Comparison of ENCODE assay signal across 6 cellular contexts in genomic region chr17:4704574-4704907, GRCh38. TPM values are rescaled to one million over a fixed set of nuclear protein-coding genes. Genes with fewer than 3 reads are reported as not detected.
DNase-seq lines count a peak whose midpoint lies in the region; ATAC-seq and TF ChIP-seq lines count a peak whose summit lies in the region.
"Not testable (repeated sequence)": the region's sequence is repeated elsewhere in the genome, so short reads cannot be mapped to it uniquely, and the experiment has no call there.

No MANE protein-coding gene starts in this region.

- H4K20me1 ChIP-seq in Loucy (ENCODE audit: insufficient read depth, low read length, poor library complexity, severe bottlenecking): peaks cover 26% of the 10 kb centered on the region

- peaks cover 40% of the 10 kb centered on the region for H3K4me1 Mint-ChIP-seq in activated T-helper 17 cell treated with anti-CD3 and anti-CD28 coated beads, Interleukin-2, amount 50 U/mL, for 72 hours

- peaks cover 59% of the 10 kb centered on the region for H3K79me2 ChIP-seq in Loucy (ENCODE audit: insufficient read depth, low read length)

- H3K4me3 ChIP-seq in BE2C (ENCODE audit: low read depth, low read length): peak overlapping the region; percentile 90
- peak overlapping the region; percentile 98 for H3K4me3 ChIP-seq in Loucy (ENCODE audit: low read length, poor library complexity, severe bottlenecking)
- peak overlapping the region; percentile 95 for H3K4me3 ChIP-seq in epithelial cell of esophagus (ENCODE audit: low read length)
- H3K4me3 ChIP-seq in lung: peak overlapping the region; percentile 92
- H3K4me3 ChIP-seq in skeletal muscle tissue (ENCODE audit: low read length in 3 of 3): peak overlapping the region; percentile 72 to 95 (median 93)

- H3K9me3 ChIP-seq in BE2C; Loucy (ENCODE audit: insufficient read depth, low read depth, low read length); lung (ENCODE audit: control insufficient read depth in 2 of 2, insufficient read depth in 1 of 2, low read length in 1 of 2); skeletal muscle tissue (ENCODE audit: control insufficient read depth in 3 of 3, low read length in 3 of 3): not testable (repeated sequence)

- peaks cover 35% of the 10 kb centered on the region for H3K36me3 Mint-ChIP-seq in activated T-helper 17 cell treated with anti-CD3 and anti-CD28 coated beads, Interleukin-2, amount 50 U/mL, for 72 hours (ENCODE audit: low read depth)

- not testable (repeated sequence) for DNase-seq in BE2C; epithelial cell of esophagus (ENCODE audit: low read depth); lung (ENCODE audit: low spot score)

- 50 to 54% methylated on average over 14 of the region's 14 CpGs for WGBS in lung, 2 donors

- H3K27me3 Mint-ChIP-seq in activated T-helper 17 cell treated with anti-CD3 and anti-CD28 coated beads, Interleukin-2, amount 50 U/mL, for 72 hours: not testable (repeated sequence)

- peak overlapping the region; percentile 100 for H3K4me2 ChIP-seq in Loucy (ENCODE audit: low read depth, low read length, poor library complexity, severe bottlenecking)

- ATAC-seq in activated T-helper 17 cell treated with anti-CD3 and anti-CD28 coated beads, Interleukin-2, amount 50 U/mL, for 72 hours (replicated peaks); lung (ENCODE audit: insufficient read depth, low FRiP score): not testable (repeated sequence)

- H3K4me1 ChIP-seq in BE2C; lung (ENCODE audit: control insufficient read depth in 2 of 2, insufficient read depth in 2 of 2, low read length in 2 of 2): not testable (repeated sequence)
- H3K4me1 ChIP-seq in Loucy (ENCODE audit: insufficient read depth, low read length, poor library complexity, severe bottlenecking) (peaks cover 29% of the 10 kb centered on the region), skeletal muscle tissue (ENCODE audit: control insufficient read depth in 3 of 3, insufficient read depth in 3 of 3, low read length in 3 of 3) (peaks cover 8 to 14% (median 10%) of the 10 kb centered on the region in 3 donors)

- peak overlapping the region; percentile 94 for H3K4me3 Mint-ChIP-seq in activated T-helper 17 cell treated with anti-CD3 and anti-CD28 coated beads, Interleukin-2, amount 50 U/mL, for 72 hours

- H3K9ac ChIP-seq in Loucy (ENCODE audit: low read depth, low read length, poor library complexity, severe bottlenecking) (peak overlapping the region; percentile 91), skeletal muscle tissue (ENCODE audit: low read depth in 1 of 3, low read length in 3 of 3) (peak overlapping the region; percentile 75 to 92 (median 92))

- peak overlapping the region; percentile 92; the same call in 1 of the 2 replicates for H2AFZ ChIP-seq in Loucy (ENCODE audit: low read length)

- peak overlapping the region; percentile 93 for H3K27ac Mint-ChIP-seq in activated T-helper 17 cell treated with anti-CD3 and anti-CD28 coated beads, Interleukin-2, amount 50 U/mL, for 72 hours

- H3K27me3 ChIP-seq in BE2C; Loucy (ENCODE audit: insufficient read depth, low read length, poor library complexity, severe bottlenecking); lung (ENCODE audit: control insufficient read depth, insufficient read depth); skeletal muscle tissue (ENCODE audit: control insufficient read depth in 3 of 3, insufficient read depth in 3 of 3, low read length in 3 of 3): not testable (repeated sequence)

- not testable (repeated sequence) for TF ChIP-seq CTCF in BE2C (IDR thresholded peaks at IDR 0.05; ENCODE audit: low read depth, low read length); Loucy (conservative IDR thresholded peaks at IDR 0.05; ENCODE audit: low read length); epithelial cell of esophagus (IDR thresholded peaks at IDR 0.05; ENCODE audit: insufficient read depth, low read depth, low read length, missing control alignments); lung (IDR thresholded peaks at IDR 0.05; ENCODE audit: control extremely low read depth, extremely low read depth)

- not testable (repeated sequence) for H3K27ac ChIP-seq in lung (ENCODE audit: low read depth in 1 of 2, low read length in 1 of 2); skeletal muscle tissue (ENCODE audit: low read depth, low read length)

- H3K9me3 Mint-ChIP-seq in activated T-helper 17 cell treated with anti-CD3 and anti-CD28 coated beads, Interleukin-2, amount 50 U/mL, for 72 hours: not testable (repeated sequence)

- not testable (repeated sequence) for H3K9me2 ChIP-seq in Loucy (replicated peaks; ENCODE audit: low read depth, low read length)

- not testable (repeated sequence) for H3F3A ChIP-seq in Loucy (ENCODE audit: low read depth)

- H3K36me3 ChIP-seq in BE2C; Loucy (ENCODE audit: insufficient read depth, low read length); lung (ENCODE audit: control insufficient read depth in 2 of 2, insufficient read depth in 2 of 2, low read length in 2 of 2); skeletal muscle tissue (ENCODE audit: control insufficient read depth in 3 of 3, insufficient read depth in 3 of 3, low read length in 3 of 3): not testable (repeated sequence)

RNA-seq across cellular contexts. Expression of gene PELP1, which starts 0.6 kb away (rescaled TPM):
- 57.1 TPM for polyA plus RNA-seq in BE2C (2012; ENCODE audit: insufficient read depth, insufficient read length, low read depth)
- total RNA-seq in activated T-helper 17 cell treated with anti-CD3 and anti-CD28 coated beads, Interleukin-2, amount 50 U/mL, for 72 hours: 100 to 1,000 TPM in 1 of 2 donors, 10 to 100 TPM in 1; 87.1 to 107 TPM
- 10 to 100 TPM; 26.6 to 53.9 TPM for total RNA-seq in lung
- 10 to 100 TPM; 21.0 to 28.6 TPM for polyA plus RNA-seq in lung
- total RNA-seq in skeletal muscle tissue: 23.5 TPM

RNA-seq across cellular contexts. Expression of gene ARRB2, which starts 5.9 kb away (rescaled TPM):
- polyA plus RNA-seq in BE2C (2012; ENCODE audit: insufficient read depth, insufficient read length, low read depth): 73.0 TPM
- 100 to 1,000 TPM; 281 to 307 TPM for total RNA-seq in activated T-helper 17 cell treated with anti-CD3 and anti-CD28 coated beads, Interleukin-2, amount 50 U/mL, for 72 hours
- total RNA-seq in lung (100 to 1,000 TPM in 1 of 2 donors, 10 to 100 TPM in 1; 27.2 to 186 TPM), skeletal muscle tissue (7.3 TPM)
- polyA plus RNA-seq in lung: 100 to 1,000 TPM in 1 of 2 donors, 10 to 100 TPM in 1; 98.5 to 222 TPM

RNA-seq across cellular contexts. Expression of gene MED11, which starts 26.7 kb away (rescaled TPM):
- polyA plus RNA-seq in BE2C (2012; ENCODE audit: insufficient read depth, insufficient read length, low read depth): 15.0 TPM
- total RNA-seq in activated T-helper 17 cell treated with anti-CD3 and anti-CD28 coated beads, Interleukin-2, amount 50 U/mL, for 72 hours: 10 to 100 TPM; 25.3 to 25.7 TPM
- total RNA-seq in lung (10 to 100 TPM; 14.3 to 27.3 TPM), skeletal muscle tissue (6.3 TPM)
- 10 to 100 TPM; 31.4 to 48.5 TPM for polyA plus RNA-seq in lung

RNA-seq across cellular contexts. Expression of gene ZMYND15, which starts 35.1 kb away (rescaled TPM):
- not detected for polyA plus RNA-seq in BE2C (2012; ENCODE audit: insufficient read depth, insufficient read length, low read depth)
- total RNA-seq in activated T-helper 17 cell treated with anti-CD3 and anti-CD28 coated beads, Interleukin-2, amount 50 U/mL, for 72 hours: under 1 TPM in 1 of 2 donors, not detected in 1; 0.42 TPM
- total RNA-seq in lung (1 to 10 TPM; 2.3 to 9.0 TPM), skeletal muscle tissue (0.52 TPM)
- 1 to 10 TPM; 6.6 to 9.7 TPM for polyA plus RNA-seq in lung

RNA-seq across cellular contexts. Expression of gene CXCL16, which starts 35.2 kb away (rescaled TPM):
- polyA plus RNA-seq in BE2C (2012; ENCODE audit: insufficient read depth, insufficient read length, low read depth): 0.99 TPM
- 1 to 10 TPM; 2.7 to 6.7 TPM for total RNA-seq in activated T-helper 17 cell treated with anti-CD3 and anti-CD28 coated beads, Interleukin-2, amount 50 U/mL, for 72 hours
- total RNA-seq in lung (100 to 1,000 TPM in 1 of 2 donors, 10 to 100 TPM in 1; 32.7 to 139 TPM), skeletal muscle tissue (1.6 TPM)
- 100 to 1,000 TPM in 1 of 2 donors, 10 to 100 TPM in 1; 82.3 to 252 TPM for polyA plus RNA-seq in lung
